13 cellular contexts compared by ENCODE assay signal in the genomic region with DNA sequence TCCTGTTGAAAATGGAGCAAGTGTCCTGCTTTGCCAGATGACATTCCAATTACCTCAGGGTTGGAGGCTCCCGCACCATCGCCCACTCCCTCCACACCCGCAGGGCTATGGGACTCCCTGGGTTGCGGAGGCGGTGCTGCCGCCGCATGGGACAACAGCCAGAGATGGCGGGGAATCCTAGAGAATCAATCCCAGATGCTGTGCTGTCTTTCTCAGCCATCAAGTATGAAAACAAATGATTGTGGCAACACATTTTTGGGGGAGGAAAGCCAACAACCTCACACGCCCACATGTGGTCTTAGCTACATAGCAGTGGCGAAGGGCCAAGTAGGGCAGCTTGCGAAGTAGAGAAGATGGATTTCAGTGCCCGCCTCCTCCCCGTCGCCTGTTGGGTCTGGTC. TPM values are rescaled to one million over a fixed set of nuclear protein-coding genes. Genes with fewer than 3 reads are reported as not detected.
DNase-seq lines count a peak whose midpoint lies in the region; ATAC-seq and TF ChIP-seq lines count a peak whose summit lies in the region.
"Had no signal": no experiment of that assay in that cellular context is flagged by ENCODE, and none has a peak within 500 bp of the region (broad histone marks: within the 10 kb centered on the region; RNA-seq: fewer than 3 reads in every experiment).

No MANE protein-coding gene starts in this region.

- H3K27me3 ChIP-seq in BJ (ENCODE audit: control insufficient read depth, insufficient read depth, low read length), result no peaks in the 10 kb centered on the region
- no peaks in the 10 kb centered on the region for H3K27me3 ChIP-seq in breast epithelium

- H3K36me3 ChIP-seq in BJ (ENCODE audit: control insufficient read depth, insufficient read depth, low read length), result no peaks in the 10 kb centered on the region
- no peaks in the 10 kb centered on the region for H3K36me3 ChIP-seq in breast epithelium
- H3K36me3 ChIP-seq: prostate gland had no signal

- H3K9me3 ChIP-seq in breast epithelium, result no peaks in the 10 kb centered on the region
- H3K9me3 ChIP-seq: prostate gland had no signal

- intact Hi-C loops in breast epithelium (cut with DNase I; ENCODE audit: low total_unique reads), result no loop called here

- CTCF ChIA-PET in BJ (lab: Yijun Ruan, JAX), result interaction anchor here (1.1 kb wide), 1 partner anchor 10 kb away, joined by 4 read pairs; no protein-coding TSS in a partner anchor

- peak; percentile 97 for DNase-seq in BJ (ENCODE audit: low read depth)
- DNase-seq in LHCN-M2 (ENCODE audit: low read depth), result peak; percentile 83
- DNase-seq in breast epithelium (ENCODE audit: low spot score in 2 of 2), result peak in 1 of 2 donors; percentile 66
- peak; percentile 93 for DNase-seq in non-pigmented ciliary epithelial cell (ENCODE audit: low read depth)
- no peak for DNase-seq in stimulated activated CD4-positive, alpha-beta T cell treated with anti-CD3 and anti-CD28 coated beads, Interleukin-2, amount 100 ng/mL, for 24 hours
- DNase-seq: activated CD4-positive, CD25-positive, alpha-beta regulatory T cell treated with anti-CD3 and anti-CD28 coated beads, Interleukin-2, amount 50 U/mL, for 72 hours; GDM1; NCI-H774 had no signal

- no peaks in the 10 kb centered on the region for H3K4me1 ChIP-seq in breast epithelium
- H3K4me1 ChIP-seq: prostate gland had no signal

- POLR2A ChIA-PET in BJ (lab: Charles Lee), result interaction anchor here (0.6 kb wide), 2 partner anchors 23 to 219 kb away, joined by 3 to 5 read pairs; no protein-coding TSS in a partner anchor

- ATAC-seq in GM21717 (IDR thresholded peaks at IDR 0.05; ENCODE audit: unreplicated experiment), result no peak
- no peak for ATAC-seq in HG02571 (IDR thresholded peaks at IDR 0.05; ENCODE audit: unreplicated experiment)
- no peak for ATAC-seq in HG02981 (IDR thresholded peaks at IDR 0.05; ENCODE audit: unreplicated experiment)

- TF ChIP-seq CTCF in BJ (IDR thresholded peaks at IDR 0.05; ENCODE audit: insufficient read depth, low read depth, low read length), result no peak
- TF ChIP-seq CTCF in breast epithelium (IDR thresholded peaks at IDR 0.05), result no peak

- peak overlapping the region; percentile 17 to 43 for H3K27ac ChIP-seq in breast epithelium
- H3K27ac ChIP-seq: prostate gland had no signal

- no peak for TF ChIP-seq POLR2A in breast epithelium (IDR thresholded peaks at IDR 0.05)

- no peak overlapping the region for H3K4me3 ChIP-seq in BJ (ENCODE audit: low read depth, low read length)
- H3K4me3 ChIP-seq in breast epithelium, result peak overlapping the region in 2 of 3 donors; percentile 15 to 50
- H3K4me3 ChIP-seq: prostate gland had no signal

RNA-seq across cellular contexts. Expression of a gene that starts 46.7 kb away (rescaled TPM):
- 0.07 TPM in 1 of 2 replicates, not detected in the other for polyA plus RNA-seq in BJ (2011; rRNA removed)
- polyA minus RNA-seq in BJ (2011; rRNA and poly(A)+ RNA removed), result not detected in 2 replicates
- total RNA-seq in LHCN-M2 (2014; rRNA removed) (0.90 and 1.4 TPM in 2 replicates), breast epithelium (not detected)
- polyA plus RNA-seq in LHCN-M2 (2012), result 0.26 TPM
- total RNA-seq: temporal lobe had no signal

Comparison
In these comparisons a context has a peak if more than half of its experiments do, and no peak if none do; other contexts are left out.
1. DNase-seq: peak in BJ (single experiment), LHCN-M2 (single experiment) and non-pigmented ciliary epithelial cell (single experiment); none in stimulated activated CD4-positive, alpha-beta T cell treated with anti-CD3 and anti-CD28 coated beads, Interleukin-2, amount 100 ng/mL, for 24 hours (0 of 2).